In genomic region chr11:126840201-126840886, GRCh38 we compare ENCODE assay signal across 1 cellular context.
TF ChIP-seq lines count a peak whose summit lies in the region.

No MANE protein-coding gene starts in this region.

TF ChIP-seq in SK-N-SH, 30 proteins besides CTCF, POLR2A, EP300 and RAD21 (continued from another document):
- TF ChIP-seq TEAD4 (IDR thresholded peaks at IDR 0.05; ENCODE audit: borderline replicate concordance, insufficient read depth) (peak; percentile 44; the same call in 1 of the 2 replicates), NFIC (IDR thresholded peaks at IDR 0.05; ENCODE audit: borderline replicate concordance) (peak; percentile 36; the same call in 1 of the 2 replicates), JUND (IDR thresholded peaks at IDR 0.05) (peak; percentile 61), TAF1 (IDR thresholded peaks at IDR 0.05; ENCODE audit: borderline replicate concordance, low read depth, low read length) (no peak), MAX (IDR thresholded peaks at IDR 0.05; ENCODE audit: low read depth) (peak; percentile 42; the same call in 1 of the 2 replicates), MXI1 (IDR thresholded peaks at IDR 0.05; ENCODE audit: low read depth, low read length) (no peak), ELF1 (IDR thresholded peaks at IDR 0.05) (no peak), TCF12 (IDR thresholded peaks at IDR 0.05) (peak; percentile 82), RXRA (IDR thresholded peaks at IDR 0.05; ENCODE audit: borderline replicate concordance, low read depth) (no peak), SMC3 (IDR thresholded peaks at IDR 0.05; ENCODE audit: low read depth, low read length) (no peak), FOSL2 (IDR thresholded peaks at IDR 0.05; ENCODE audit: borderline replicate concordance, low read depth) (peak; percentile 55; the same call in 1 of the 2 replicates)
